Comparison of ENCODE assay signal across 8 cellular contexts in genomic region chr11:43942651-43943356, GRCh38. TPM values are rescaled to one million over a fixed set of nuclear protein-coding genes. Genes with fewer than 3 reads are reported as not detected.
A peak's percentile ranks its signal among the peaks of the same experiment; 100 is the strongest.
DNase-seq lines count a peak whose midpoint lies in the region; ATAC-seq and TF ChIP-seq lines count a peak whose summit lies in the region.

No MANE protein-coding gene starts in this region.

- H2AK5ac ChIP-seq in IMR-90 (ENCODE audit: low read depth, low read length): no peak overlapping the region

- H3K9me3 ChIP-seq in ES-I3 (ENCODE audit: control insufficient read depth, insufficient read depth, low read length) (no peaks in the 10 kb centered on the region), IMR-90 (ENCODE audit: control insufficient read depth, insufficient read depth, low read length) (no peaks in the 10 kb centered on the region), left ventricle myocardium inferior (replicated peaks) (no peaks in the 10 kb centered on the region), sigmoid colon (no peaks in the 10 kb centered on the region)

- H3K27ac Mint-ChIP-seq in activated naive CD8-positive, alpha-beta T cell treated with anti-CD3 and anti-CD28 coated beads, Interleukin-2, amount 10 ng/mL, durations not matched to agents 7 days and 5 days: no peak overlapping the region

- H4K91ac ChIP-seq in IMR-90 (ENCODE audit: insufficient read depth, low read depth, low read length): no peak overlapping the region

- no peak overlapping the region for H4K5ac ChIP-seq in IMR-90 (ENCODE audit: low read depth, low read length)

- H3K4me1 ChIP-seq in ES-I3 (ENCODE audit: insufficient read depth, low read length) (no peaks in the 10 kb centered on the region; the same call in 1 of the 2 replicates), IMR-90 (ENCODE audit: control insufficient read depth, insufficient read depth, low read length) (peaks cover 5% of the 10 kb centered on the region; the same call in 1 of the 2 replicates), left ventricle myocardium inferior (peaks cover 43% of the 10 kb centered on the region), sigmoid colon (peaks cover 0 to 35% (median 27%) of the 10 kb centered on the region in 4 donors)

- peak overlapping the region; percentile 43 for H3K4me3 ChIP-seq in IMR-90 (ENCODE audit: insufficient read depth, low read depth, low read length)
- peak overlapping the region; percentile 83 for H3K4me3 ChIP-seq in left ventricle myocardium inferior
- H3K4me3 ChIP-seq in sigmoid colon: peak overlapping the region; percentile 62 to 73 (median 70)

- H3K14ac ChIP-seq in IMR-90 (replicated peaks; ENCODE audit: low read depth, low read length): no peak overlapping the region

- no peak overlapping the region for H2BK5ac ChIP-seq in IMR-90 (ENCODE audit: low read depth, low read length, poor library complexity, severe bottlenecking)

- H2BK120ac ChIP-seq in IMR-90 (ENCODE audit: low read depth, low read length): no peak overlapping the region

- TF ChIP-seq CTCF in IMR-90 (conservative IDR thresholded peaks at IDR 0.05; ENCODE audit: low read depth, low read length) (no peak), left ventricle myocardium inferior (IDR thresholded peaks at IDR 0.05; ENCODE audit: borderline replicate concordance) (no peak), sigmoid colon (IDR thresholded peaks at IDR 0.05) (no peak)

- no peaks in the 10 kb centered on the region for H3K36me3 ChIP-seq in ES-I3 (ENCODE audit: insufficient read depth, low read length)
- H3K36me3 ChIP-seq in IMR-90 (ENCODE audit: control insufficient read depth, insufficient read depth, low read length): no peaks in the 10 kb centered on the region
- no peaks in the 10 kb centered on the region for H3K36me3 ChIP-seq in left ventricle myocardium inferior
- no peaks in the 10 kb centered on the region for H3K36me3 ChIP-seq in sigmoid colon

- H2AK9ac ChIP-seq in IMR-90 (replicated peaks; ENCODE audit: low read depth, low read length, poor library complexity): no peak overlapping the region

- H3K4me3 Mint-ChIP-seq in activated naive CD8-positive, alpha-beta T cell treated with anti-CD3 and anti-CD28 coated beads, Interleukin-2, amount 10 ng/mL, durations not matched to agents 7 days and 5 days: peak overlapping the region; percentile 75

- DNase-seq in IMR-90 (peak; percentile 33), left ventricle myocardium inferior (no peak), sigmoid colon (peak; percentile 78), NCI-H510A (lab: John Stamatoyannopoulos, UW) (no peak), NOMO-1 (lab: John Stamatoyannopoulos, UW; ENCODE audit: unreplicated experiment in 2 of 2) (no peak)
- DNase-seq in activated naive CD8-positive, alpha-beta T cell treated with anti-CD3 and anti-CD28 coated beads, Interleukin-2, amount 10 ng/mL, durations not matched to agents 7 days and 5 days: peak; percentile 56

- CTCF ChIA-PET in IMR-90 (lab: Yijun Ruan, JAX): interaction anchor here (0.6 to 1.3 kb wide), 3 partner anchors 9 to 112 kb away, joined by 3 read pairs; no protein-coding TSS in a partner anchor

- peaks cover 7% of the 10 kb centered on the region; the same call in 1 of the 2 replicates for H4K20me1 ChIP-seq in IMR-90 (ENCODE audit: insufficient read depth, low read length)

- no TSS peak for BruUV-seq in IMR-90 (replicated peaks; lab: Mats Ljungman, UMichigan)

- H3K27me3 ChIP-seq in IMR-90 (ENCODE audit: control insufficient read depth, insufficient read depth, low read length) (peaks cover 57% of the 10 kb centered on the region), left ventricle myocardium inferior (ENCODE audit: low read depth) (peaks cover 32% of the 10 kb centered on the region), sigmoid colon (peaks cover 0 to 63% (median 27%) of the 10 kb centered on the region in 3 donors)

- H3K9me1 ChIP-seq in IMR-90 (ENCODE audit: insufficient read depth, low read length): peaks cover 3% of the 10 kb centered on the region; the same call in 1 of the 2 replicates

- H3K23ac ChIP-seq in IMR-90 (ENCODE audit: low read depth, low read length): peak overlapping the region; percentile 85; the same call in 1 of the 2 replicates

- peaks cover 14% of the 10 kb centered on the region for H3K4me1 Mint-ChIP-seq in activated naive CD8-positive, alpha-beta T cell treated with anti-CD3 and anti-CD28 coated beads, Interleukin-2, amount 10 ng/mL, durations not matched to agents 7 days and 5 days

- dilution Hi-C loops in IMR-90 (cut with HindIII; ENCODE audit: low sequenced_read_pairs, unreplicated experiment): no loop called here

- no peak for TF ChIP-seq RAD21 in IMR-90 (IDR thresholded peaks at IDR 0.05; ENCODE audit: low read length)

- TF ChIP-seq POLR2A in IMR-90 (IDR thresholded peaks at IDR 0.05; ENCODE audit: low read depth, low read length) (no peak; the same call in none of the 2 replicates), sigmoid colon (IDR thresholded peaks at IDR 0.05) (no peak)

- no peak for TF ChIP-seq EP300 in sigmoid colon (IDR thresholded peaks at IDR 0.05)

- peak overlapping the region; percentile 89 for H2AFZ ChIP-seq in IMR-90 (replicated peaks; ENCODE audit: low read length, poor library complexity)

- no peak overlapping the region for H2BK15ac ChIP-seq in IMR-90 (ENCODE audit: low read depth, low read length)

- ATAC-seq in IMR-90 (ENCODE audit: low read depth) (peak; percentile 34), GM21367 (IDR thresholded peaks at IDR 0.05; ENCODE audit: unreplicated experiment) (no peak)
- ATAC-seq in activated naive CD8-positive, alpha-beta T cell treated with anti-CD3 and anti-CD28 coated beads, Interleukin-2, amount 10 ng/mL, durations not matched to agents 7 days and 5 days (ENCODE audit: low read depth): peak; percentile 7

- no peak overlapping the region for H3K18ac ChIP-seq in IMR-90 (ENCODE audit: low read depth, low read length)

- in situ Hi-C loops in IMR-90 (cut with MboI; ENCODE audit: low sequenced_read_pairs): no loop called here

- POLR2A ChIA-PET in IMR-90 (lab: Charles Lee; ENCODE audit: unreplicated experiment): no interaction called here
- POLR2A ChIA-PET in activated naive CD8-positive, alpha-beta T cell treated with anti-CD3 and anti-CD28 coated beads, Interleukin-2, amount 10 ng/mL, durations not matched to agents 7 days and 5 days (lab: Charles Lee): interaction anchor here (0.6 to 1.5 kb wide), 4 partner anchors 9 to 303 kb away, joined by 3 to 5 read pairs (median 4); partner anchors contain the start of gene HSD17B12

- H3K27me3 Mint-ChIP-seq in activated naive CD8-positive, alpha-beta T cell treated with anti-CD3 and anti-CD28 coated beads, Interleukin-2, amount 10 ng/mL, durations not matched to agents 7 days and 5 days: peaks cover 62% of the 10 kb centered on the region

- peak overlapping the region; percentile 75 for H3K9ac ChIP-seq in ES-I3 (ENCODE audit: low read depth, low read length)
- H3K9ac ChIP-seq in IMR-90 (ENCODE audit: low read depth, low read length): no peak overlapping the region

- H3K9me3 Mint-ChIP-seq in activated naive CD8-positive, alpha-beta T cell treated with anti-CD3 and anti-CD28 coated beads, Interleukin-2, amount 10 ng/mL, durations not matched to agents 7 days and 5 days: no peaks in the 10 kb centered on the region

- H3K4ac ChIP-seq in IMR-90 (ENCODE audit: low read depth, low read length): no peak overlapping the region

- no peaks in the 10 kb centered on the region for H3K36me3 Mint-ChIP-seq in activated naive CD8-positive, alpha-beta T cell treated with anti-CD3 and anti-CD28 coated beads, Interleukin-2, amount 10 ng/mL, durations not matched to agents 7 days and 5 days

- H3K79me1 ChIP-seq in IMR-90 (ENCODE audit: low read depth in 1 of 2, low read length in 2 of 2): no peaks in the 10 kb centered on the region

- H4K8ac ChIP-seq in IMR-90 (ENCODE audit: low read depth in 2 of 2, low read length in 2 of 2): no peak overlapping the region

- WGBS in IMR-90 (ENCODE audit: extremely low coverage in 2 of 2, insufficient read length in 1 of 2), 2 experiments: 0% methylated on average over 37 of the region's 95 CpGs; no CpG with 5 or more reads in 1 of the 2 experiments
- 1% methylated on average over 95 of the region's 95 CpGs for WGBS in sigmoid colon, 2 donors

- no peak overlapping the region for H2BK20ac ChIP-seq in IMR-90 (ENCODE audit: low read depth, low read length)

- intact Hi-C loops in IMR-90 (cut with micrococcal nuclease): no loop called here
- intact Hi-C loops in left ventricle myocardium inferior (cut with micrococcal nuclease): loop anchor here (10.0 kb wide), 1 partner anchor 92 kb away; no protein-coding TSS in a partner anchor
- intact Hi-C loops in sigmoid colon (cut with DNase I): loop anchor here (5.0 kb wide), 1 partner anchor 89 kb away; no protein-coding TSS in a partner anchor

- no peak overlapping the region for H3K56ac ChIP-seq in IMR-90 (ENCODE audit: extremely low read depth, insufficient read depth, low read length)

- no peak overlapping the region; the same call in 1 of the 2 replicates for H3K27ac ChIP-seq in IMR-90 (ENCODE audit: insufficient read depth, low read length)
- H3K27ac ChIP-seq in left ventricle myocardium inferior (replicated peaks): peak overlapping the region; percentile 93
- peak overlapping the region; percentile 85 to 91 (median 86) for H3K27ac ChIP-seq in sigmoid colon

- peak overlapping the region; percentile 73 for H3K4me2 ChIP-seq in IMR-90 (ENCODE audit: low read depth, low read length)

TF ChIP-seq in IMR-90, 13 proteins besides CTCF, POLR2A, EP300 and RAD21:
- TF ChIP-seq USF2 (IDR thresholded peaks at IDR 0.05; ENCODE audit: low read depth, low read length): no peak
- TF ChIP-seq NFE2L2 (IDR thresholded peaks at IDR 0.05; ENCODE audit: low read depth, low read length): no peak
- no peak for TF ChIP-seq MAZ (IDR thresholded peaks at IDR 0.05; ENCODE audit: borderline replicate concordance, low read depth, low read length)
- no peak for TF ChIP-seq BHLHE40 (IDR thresholded peaks at IDR 0.05; ENCODE audit: low read depth, low read length)

RNA-seq across cellular contexts. Expression of gene C11orf96, which starts 0.4 kb away (rescaled TPM):
- total RNA-seq in IMR-90 (2012; rRNA removed): 0.18 and 0.56 TPM in 2 replicates
- 0.97 and 2.7 TPM in 2 replicates for polyA plus RNA-seq in IMR-90 (2012; rRNA removed)
- polyA plus RNA-seq in IMR-90 (2012; cell fraction: cytosol; rRNA removed): 7.3 and 58.4 TPM in 2 replicates
- polyA plus RNA-seq in IMR-90 (2012; cell fraction: nucleus; rRNA removed; ENCODE audit: low replicate concordance): 43.6 and 63.1 TPM in 2 replicates
- total RNA-seq in activated naive CD8-positive, alpha-beta T cell treated with anti-CD3 and anti-CD28 coated beads, Interleukin-2, amount 10 ng/mL, durations not matched to agents 7 days and 5 days: under 1 TPM; 0.25 to 0.28 TPM
- 20.1 TPM for total RNA-seq in left ventricle myocardium inferior
- 100 to 1,000 TPM in 2 of 4 donors, 10 to 100 TPM in 2; 47.4 to 336 (median 95.6) TPM for total RNA-seq in sigmoid colon
- polyA plus RNA-seq in sigmoid colon: 10 to 100 TPM in 2 of 3 donors, 1 to 10 TPM in 1; 7.4 to 29.3 (median 24.6) TPM

Comparison
In these comparisons a context has a peak if more than half of its experiments do, and no peak if none do; other contexts are left out.
1. DNase-seq: peak in IMR-90 (single experiment), activated naive CD8-positive, alpha-beta T cell treated with anti-CD3 and anti-CD28 coated beads, Interleukin-2, amount 10 ng/mL, durations not matched to agents 7 days and 5 days (single experiment) and sigmoid colon (single experiment); none in left ventricle myocardium inferior (single experiment), NCI-H510A (single experiment) and NOMO-1 (0 of 2).
2. RNA of gene C11orf96, which starts 0.4 kb away (total RNA-seq): 47.4 to 336 TPM in sigmoid colon and 20.1 TPM in left ventricle myocardium inferior (single experiment); 0.25 to 0.28 TPM in activated naive CD8-positive, alpha-beta T cell treated with anti-CD3 and anti-CD28 coated beads, Interleukin-2, amount 10 ng/mL, durations not matched to agents 7 days and 5 days and 0.18 to 0.56 TPM in IMR-90; every median in the first group is over 10 times any median in the second.
3. Peak in every context shown above with its lines, with median percentiles within 50 percentile points of each other: H3K4me3 ChIP-seq.